ENCODE assay signal across 15 cellular contexts in genomic region chr7:3117488-3118228, GRCh38.
DNase-seq lines count a peak whose midpoint lies in the region; ATAC-seq lines count a peak whose summit lies in the region.
"Had no signal": no experiment of that assay in that cellular context is flagged by ENCODE, and none has a peak within 500 bp of the region (broad histone marks: within the 10 kb centered on the region; RNA-seq: fewer than 3 reads in every experiment).

No MANE protein-coding gene starts in this region.

- H3K27ac Mint-ChIP-seq in activated T-helper 17 cell treated with anti-CD3 and anti-CD28 coated beads, Interleukin-2, amount 50 U/mL, for 72 hours: peak overlapping the region; percentile 89
- H3K27ac Mint-ChIP-seq in naive B cell: peak overlapping the region in 1 of 6 donors; percentile 69

- peak overlapping the region; percentile 18; the same call in 1 of the 2 replicates for H3K4me3 ChIP-seq in HUES6 (ENCODE audit: low read depth, low read length)
- H3K4me3 ChIP-seq: breast epithelium had no signal

- H3K27me3 ChIP-seq in HUES6 (ENCODE audit: control insufficient read depth, insufficient read depth, low read length): no peaks in the 10 kb centered on the region

- peaks cover 4% of the 10 kb centered on the region for H3K36me3 Mint-ChIP-seq in activated T-helper 17 cell treated with anti-CD3 and anti-CD28 coated beads, Interleukin-2, amount 50 U/mL, for 72 hours (ENCODE audit: low read depth)
- peaks cover 8 to 17% of the 10 kb centered on the region in 2 donors for H3K36me3 Mint-ChIP-seq in naive B cell

- peaks cover 26% of the 10 kb centered on the region for H3K9me3 ChIP-seq in HUES6 (ENCODE audit: control insufficient read depth, insufficient read depth, low read depth, low read length)

- H3K27ac ChIP-seq in HUES6 (ENCODE audit: low read depth, low read length): no peak overlapping the region
- H3K27ac ChIP-seq: 22Rv1, breast epithelium had no signal

- H3K36me3 ChIP-seq in HUES6 (ENCODE audit: control insufficient read depth, insufficient read depth, low read length): no peaks in the 10 kb centered on the region
- H3K36me3 ChIP-seq: breast epithelium had no signal

- peak; percentile 52 for ATAC-seq in activated T-helper 17 cell treated with anti-CD3 and anti-CD28 coated beads, Interleukin-2, amount 50 U/mL, for 72 hours (replicated peaks)
- peak in 1 of 2 donors; percentile 68 for ATAC-seq in naive B cell (ENCODE audit: low read depth in 2 of 2)

- DNase-seq in NCI-H1417 (lab: John Stamatoyannopoulos, UW) (peak in 2 of 3 experiments; percentile 6 to 10), NCI-H1417 treated with DMSO at 0.1 percent for 48 hours (lab: John Stamatoyannopoulos, UW) (no peak), naive B cell (peak; percentile 15), A172 (ENCODE audit: low spot score) (no peak), AML-193 (lab: John Stamatoyannopoulos, UW) (no peak), NAMALWA (ENCODE audit: low spot score) (no peak)
- DNase-seq: DMS153, MV-4-11, NCI-H524 treated with DMSO at 0.1 percent for 48 hours, RPMI8226, T-helper 9 cell had no signal

- H3K9me3 Mint-ChIP-seq in activated T-helper 17 cell treated with anti-CD3 and anti-CD28 coated beads, Interleukin-2, amount 50 U/mL, for 72 hours: peaks cover 19% of the 10 kb centered on the region
- H3K9me3 Mint-ChIP-seq in naive B cell: peaks cover 6 to 32% (median 12%) of the 10 kb centered on the region in 7 donors

- peaks cover under 1% of the 10 kb centered on the region for H3K27me3 Mint-ChIP-seq in activated T-helper 17 cell treated with anti-CD3 and anti-CD28 coated beads, Interleukin-2, amount 50 U/mL, for 72 hours
- H3K27me3 Mint-ChIP-seq in naive B cell: peaks cover 17 to 49% (median 17%) of the 10 kb centered on the region in 3 donors

- H3K4me1 Mint-ChIP-seq in activated T-helper 17 cell treated with anti-CD3 and anti-CD28 coated beads, Interleukin-2, amount 50 U/mL, for 72 hours: peaks cover 50% of the 10 kb centered on the region
- H3K4me1 Mint-ChIP-seq in naive B cell: peaks cover 4 to 18% (median 16%) of the 10 kb centered on the region in 3 donors

- H3K4me3 Mint-ChIP-seq in activated T-helper 17 cell treated with anti-CD3 and anti-CD28 coated beads, Interleukin-2, amount 50 U/mL, for 72 hours: peak overlapping the region; percentile 85
- peak overlapping the region in 4 of 8 donors; percentile 17 to 87 (median 58) for H3K4me3 Mint-ChIP-seq in naive B cell

- peaks cover 10% of the 10 kb centered on the region; the same call in 1 of the 2 replicates for H3K4me1 ChIP-seq in HUES6 (ENCODE audit: control insufficient read depth, insufficient read depth, low read length)
- H3K4me1 ChIP-seq: breast epithelium had no signal

- H3K9ac ChIP-seq in HUES6 (ENCODE audit: low read length): no peak overlapping the region

Comparison
In these comparisons a context has a peak if more than half of its experiments do, and no peak if none do; other contexts are left out.
1. DNase-seq: peak in NCI-H1417 (2 of 3) and naive B cell (single experiment); none in NCI-H1417 treated with DMSO at 0.1 percent for 48 hours (single experiment), A172 (single experiment), AML-193 (0 of 2) and NAMALWA (single experiment).